ENCODE assay signal across 8 cellular contexts in the genomic region with DNA sequence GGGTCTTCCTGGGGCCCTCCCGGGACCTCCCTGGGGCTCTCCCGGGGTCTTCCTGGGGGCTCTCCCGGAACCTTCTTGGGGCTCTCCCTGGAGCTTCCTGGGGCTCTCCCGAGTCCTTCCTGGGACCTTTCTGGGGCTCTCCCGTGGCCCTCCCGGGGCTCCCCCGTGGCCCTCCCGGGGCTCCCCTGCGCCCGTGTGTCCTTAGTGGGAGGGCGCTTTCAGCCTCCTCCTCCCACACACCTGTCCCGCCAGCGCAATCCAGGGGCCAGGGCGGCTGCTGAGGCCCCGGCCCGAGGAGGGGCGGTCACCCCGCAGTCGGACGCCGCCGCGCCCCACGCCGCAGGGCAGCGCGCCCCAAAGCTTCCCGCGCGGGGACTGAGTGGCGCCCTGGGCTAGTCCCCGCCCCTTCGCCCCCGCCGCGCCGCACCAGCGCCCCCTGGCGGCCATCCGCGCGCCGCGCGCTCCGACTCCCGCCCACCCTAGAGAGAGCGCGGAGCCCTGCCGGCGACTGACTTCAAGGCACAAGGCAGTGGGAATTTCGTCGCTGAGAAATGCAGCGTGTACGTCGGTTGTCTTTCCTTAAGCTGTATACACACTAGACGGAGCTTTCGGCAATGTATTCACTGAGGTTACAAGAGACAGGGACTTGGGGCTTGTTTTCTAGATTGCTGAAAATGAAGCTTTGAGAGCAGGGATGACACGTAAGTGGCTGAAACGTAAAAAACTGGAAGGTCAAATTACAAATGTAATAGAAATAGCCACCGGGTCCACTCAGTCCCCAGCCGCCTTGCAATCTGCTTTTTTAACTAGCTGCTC. TPM values are rescaled to one million over a fixed set of nuclear protein-coding genes. Genes with fewer than 3 reads are reported as not detected.
A peak's percentile ranks its signal among the peaks of the same experiment; 100 is the strongest.
DNase-seq lines count a peak whose midpoint lies in the region; ATAC-seq, FAIRE-seq and TF ChIP-seq lines count a peak whose summit lies in the region.

No MANE protein-coding gene starts in this region.

- no peaks in the 10 kb centered on the region for H3K79me2 ChIP-seq in HepG2 (ENCODE audit: insufficient read depth, low read length)

- peak; percentile 82 for ATAC-seq in GM18858 (IDR thresholded peaks at IDR 0.05; ENCODE audit: unreplicated experiment)
- ATAC-seq in HG03066 (IDR thresholded peaks at IDR 0.05; ENCODE audit: low read depth, unreplicated experiment), result peak; percentile 79
- peak; percentile 96 for ATAC-seq in HepG2

- TF ChIP-seq CTCF in coronary artery (IDR thresholded peaks at IDR 0.05) (peak; percentile 99), HepG2 (CRISPR knock-in tag; IDR thresholded peaks at IDR 0.05) (peak; percentile 78)

- peaks cover 0 to 23% of the 10 kb centered on the region in 2 experiments; a peak in 4 of 5 replicates for H3K27me3 ChIP-seq in HepG2 (ENCODE audit: control insufficient read depth in 1 of 2, insufficient read depth in 2 of 2, low read length in 2 of 2)

- DNase-seq in AG08396 (ENCODE audit: low spot score) (peak; percentile 94), NCI-H2227 treated with DMSO at 0.1 percent for 48 hours (lab: John Stamatoyannopoulos, UW) (peak; percentile 68), coronary artery (ENCODE audit: low spot score) (peak; percentile 80), HepG2 (ENCODE audit: low spot score) (peak; percentile 21)
- DNase-seq in activated CD4-positive, alpha-beta T cell treated with anti-CD3 and anti-CD28 coated beads for 4 hours, result peak; percentile 78 to 85
- peak; percentile 83 for DNase-seq in stimulated activated CD4-positive, alpha-beta T cell treated with anti-CD3 and anti-CD28 coated beads, Interleukin-4, amount 100 ng/mL, for 1 hour

- in situ Hi-C loops in HepG2 (cut with HindIII; ENCODE audit: extremely low pct_ligation_motif_present, low pct_unique_long_range_greater_than_20kb), result loop anchor here (5.0 kb wide), 1 partner anchor 153 kb away; no protein-coding TSS in a partner anchor

- no peak overlapping the region for H3K9ac ChIP-seq in HepG2 (ENCODE audit: insufficient read depth, low read depth, low read length)

- no peak for TF ChIP-seq EP300 in HepG2 (IDR thresholded peaks at IDR 0.05; ENCODE audit: low read depth in 2 of 2, low read length in 2 of 2)
- TF ChIP-seq EP300 in HepG2 (CRISPR knock-in tag; IDR thresholded peaks at IDR 0.05; ENCODE audit: borderline replicate concordance), result no peak

- 9% methylated on average over 19 of the region's 62 CpGs for WGBS in HepG2 (ENCODE audit: low lambda C conversion rate)

- intact Hi-C loops in HepG2 (cut with micrococcal nuclease; ENCODE audit: unreplicated experiment), result loop anchor here (1.0 to 5.0 kb wide), 3 partner anchors 155 to 433 kb away; no protein-coding TSS in a partner anchor

- no peaks in the 10 kb centered on the region for H4K20me1 ChIP-seq in HepG2 (ENCODE audit: insufficient read depth, low read length)

- H3K4me3 ChIP-seq in coronary artery (peak overlapping the region; percentile 58), HepG2 (replicated peaks in 1 of 3; ENCODE audit: insufficient read depth in 1 of 3, low read depth in 2 of 3, low read length in 3 of 3) (peak overlapping the region in 1 of 3 experiments; percentile 60; a peak in 2 of 6 replicates)

- H3K4me2 ChIP-seq in HepG2 (ENCODE audit: low read depth, low read length), result peak overlapping the region; percentile 53

- CTCF ChIA-PET in HepG2 (lab: Yijun Ruan, JAX; ENCODE audit: low intra/inter-chr PET ratio, low total read pairs), result interaction anchor here (0.8 to 1.6 kb wide), 3 partner anchors 154 to 431 kb away, joined by 4 to 22 read pairs (median 14); no protein-coding TSS in a partner anchor

- peak; percentile 79 for TF ChIP-seq RAD21 in HepG2 (CRISPR knock-in tag; IDR thresholded peaks at IDR 0.05)

- H3K27ac ChIP-seq in coronary artery (no peak overlapping the region), HepG2 (ENCODE audit: extremely low read length, insufficient read depth, low read length) (no peak overlapping the region)

- TF ChIP-seq POLR2A in HepG2 (IDR thresholded peaks at IDR 0.05; ENCODE audit: insufficient read depth in 1 of 2, low read depth in 2 of 2, low read length in 2 of 2), result no peak

- POLR2A ChIA-PET in HepG2 (lab: Yijun Ruan, JAX), result no interaction called here

- BruUV-seq in HepG2 (replicated peaks; lab: Mats Ljungman, UMichigan), result no TSS peak

- FAIRE-seq in HepG2 (lab: Jason Lieb, UNC), result no peak

- no peaks in the 10 kb centered on the region for H3K36me3 ChIP-seq in HepG2 (replicated peaks in 1 of 2; ENCODE audit: control insufficient read depth in 1 of 2, insufficient read depth in 2 of 2, low read length in 2 of 2)

- H3K9me3 ChIP-seq in HepG2 (ENCODE audit: low read length), result no peaks in the 10 kb centered on the region

- peak overlapping the region; percentile 78 for H2AFZ ChIP-seq in HepG2 (ENCODE audit: low read length)

- H3K4me1 ChIP-seq in HepG2 (ENCODE audit: insufficient read depth, low read length), result peaks cover 7% of the 10 kb centered on the region; the same call in 1 of the 2 replicates

TF ChIP-seq in HepG2, 621 proteins besides CTCF, POLR2A, EP300 and RAD21 (continues in another document):
- TF ChIP-seq, protein P1, sequence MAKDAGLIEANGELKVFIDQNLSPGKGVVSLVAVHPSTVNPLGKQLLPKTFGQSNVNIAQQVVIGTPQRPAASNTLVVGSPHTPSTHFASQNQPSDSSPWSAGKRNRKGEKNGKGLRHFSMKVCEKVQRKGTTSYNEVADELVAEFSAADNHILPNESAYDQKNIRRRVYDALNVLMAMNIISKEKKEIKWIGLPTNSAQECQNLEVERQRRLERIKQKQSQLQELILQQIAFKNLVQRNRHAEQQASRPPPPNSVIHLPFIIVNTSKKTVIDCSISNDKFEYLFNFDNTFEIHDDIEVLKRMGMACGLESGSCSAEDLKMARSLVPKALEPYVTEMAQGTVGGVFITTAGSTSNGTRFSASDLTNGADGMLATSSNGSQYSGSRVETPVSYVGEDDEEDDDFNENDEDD (CRISPR knock-in tag; IDR thresholded peaks at IDR 0.05; ENCODE audit: borderline replicate concordance), result peak; percentile 66; the same call in 1 of the 2 replicates
- TF ChIP-seq ARNT2 (CRISPR knock-in tag; IDR thresholded peaks at IDR 0.05; ENCODE audit: low read depth) (0 out of 2 replicates have a peak, but pooled peaks have one; percentile 39), SP4 (CRISPR knock-in tag; IDR thresholded peaks at IDR 0.05) (peak; percentile 54; the same call in 1 of the 2 replicates), STAG1 (CRISPR knock-in tag; IDR thresholded peaks at IDR 0.05) (peak; percentile 69), HIVEP1 (CRISPR knock-in tag; IDR thresholded peaks at IDR 0.05) (no peak), KLF13 (CRISPR knock-in tag; IDR thresholded peaks at IDR 0.05) (no peak), ZSCAN21 (CRISPR knock-in tag; IDR thresholded peaks at IDR 0.05; ENCODE audit: borderline replicate concordance) (0 out of 2 replicates have a peak, but pooled peaks have one; percentile 34)
- TF ChIP-seq, protein P2, sequence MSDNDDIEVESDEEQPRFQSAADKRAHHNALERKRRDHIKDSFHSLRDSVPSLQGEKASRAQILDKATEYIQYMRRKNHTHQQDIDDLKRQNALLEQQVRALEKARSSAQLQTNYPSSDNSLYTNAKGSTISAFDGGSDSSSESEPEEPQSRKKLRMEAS (IDR thresholded peaks at IDR 0.05), result peak; percentile 44
- TF ChIP-seq, protein P3, sequence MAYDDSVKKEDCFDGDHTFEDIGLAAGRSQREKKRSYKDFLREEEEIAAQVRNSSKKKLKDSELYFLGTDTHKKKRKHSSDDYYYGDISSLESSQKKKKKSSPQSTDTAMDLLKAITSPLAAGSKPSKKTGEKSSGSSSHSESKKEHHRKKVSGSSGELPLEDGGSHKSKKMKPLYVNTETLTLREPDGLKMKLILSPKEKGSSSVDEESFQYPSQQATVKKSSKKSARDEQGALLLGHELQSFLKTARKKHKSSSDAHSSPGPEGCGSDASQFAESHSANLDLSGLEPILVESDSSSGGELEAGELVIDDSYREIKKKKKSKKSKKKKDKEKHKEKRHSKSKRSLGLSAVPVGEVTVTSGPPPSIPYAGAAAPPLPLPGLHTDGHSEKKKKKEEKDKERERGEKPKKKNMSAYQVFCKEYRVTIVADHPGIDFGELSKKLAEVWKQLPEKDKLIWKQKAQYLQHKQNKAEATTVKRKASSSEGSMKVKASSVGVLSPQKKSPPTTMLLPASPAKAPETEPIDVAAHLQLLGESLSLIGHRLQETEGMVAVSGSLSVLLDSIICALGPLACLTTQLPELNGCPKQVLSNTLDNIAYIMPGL (CRISPR knock-in tag; IDR thresholded peaks at IDR 0.05; ENCODE audit: borderline replicate concordance in 1 of 2, low read depth in 1 of 2), result peak; percentile 21 to 36; a peak in 1 of 4 replicates

RNA-seq across cellular contexts. Expression of a gene that starts 47.1 kb away (rescaled TPM):
- 0.11 and 0.20 TPM in 2 replicates for total RNA-seq in HepG2 (2016; rRNA removed; fragmentation: Illumina TruSeq; extraction: Trizol)
- 0.26 TPM in 1 of 2 replicates, not detected in the other for total RNA-seq in HepG2 (2016; cell fraction: cytosol; rRNA removed; fragmentation: Illumina TruSeq; extraction: Trizol; ENCODE audit: low read depth)
- total RNA-seq in HepG2 (2016; cell fraction: insoluble cytoplasmic fraction; rRNA removed; fragmentation: Illumina TruSeq; extraction: Trizol), result 0.09 and 0.13 TPM in 2 replicates
- total RNA-seq in HepG2 (2016; cell fraction: membrane; rRNA removed; fragmentation: Illumina TruSeq; extraction: Trizol), result 0.09 and 0.48 TPM in 2 replicates
- not detected in 2 replicates for total RNA-seq in HepG2 (2016; cell fraction: nucleus; rRNA removed; fragmentation: Illumina TruSeq; extraction: Trizol)
- 0.07 and 0.16 TPM in 2 replicates for polyA plus RNA-seq in HepG2 (2011; rRNA removed)
- 0.10 and 0.17 TPM in 2 replicates for polyA plus RNA-seq in HepG2 (2011; cell fraction: cytosol; rRNA removed)
- polyA plus RNA-seq in HepG2 (2011; cell fraction: nucleus; rRNA removed), result 0.10 and 0.23 TPM in 2 replicates
- 0.08 and 0.17 TPM in 2 replicates for polyA plus RNA-seq in HepG2 (2012)
- polyA plus RNA-seq in HepG2 (2016; cell fraction: cytosol; fragmentation: Illumina TruSeq; extraction: Trizol; ENCODE audit: low read depth), result 0.03 TPM in 1 of 2 replicates, not detected in the other
- polyA plus RNA-seq in HepG2 (2016; cell fraction: insoluble cytoplasmic fraction; fragmentation: Illumina TruSeq; extraction: Trizol; ENCODE audit: low read depth), result 0.10 TPM in 1 of 2 replicates, not detected in the other
- polyA plus RNA-seq in HepG2 (2016; cell fraction: membrane; fragmentation: Illumina TruSeq; extraction: Trizol; ENCODE audit: low read depth), result 0.13 TPM in 1 of 2 replicates, not detected in the other
- polyA plus RNA-seq in HepG2 (2016; cell fraction: nucleus; fragmentation: Illumina TruSeq; extraction: Trizol; ENCODE audit: insufficient read depth, low read depth), result 0.25 TPM in 1 of 2 replicates, not detected in the other
- polyA minus RNA-seq in HepG2 (2011; rRNA and poly(A)+ RNA removed; ENCODE audit: low replicate concordance), result 0.60 and 64.4 TPM in 2 replicates
- 0.30 and 0.35 TPM in 2 replicates for polyA minus RNA-seq in HepG2 (2011; cell fraction: cytosol; rRNA and poly(A)+ RNA removed)
- polyA minus RNA-seq in HepG2 (2011; cell fraction: nucleus; rRNA and poly(A)+ RNA removed), result 0.25 and 0.52 TPM in 2 replicates

Comparison
In these comparisons a context has a peak if more than half of its experiments do, and no peak if none do; other contexts are left out.
1. DNase-seq: peak in every context shown above with its lines; median percentile 94 in AG08396; 83 in stimulated activated CD4-positive, alpha-beta T cell treated with anti-CD3 and anti-CD28 coated beads, Interleukin-4, amount 100 ng/mL, for 1 hour; 82 in activated CD4-positive, alpha-beta T cell treated with anti-CD3 and anti-CD28 coated beads for 4 hours; 80 in coronary artery; 68 in NCI-H2227 treated with DMSO at 0.1 percent for 48 hours; 21 in HepG2.